In the genomic region with DNA sequence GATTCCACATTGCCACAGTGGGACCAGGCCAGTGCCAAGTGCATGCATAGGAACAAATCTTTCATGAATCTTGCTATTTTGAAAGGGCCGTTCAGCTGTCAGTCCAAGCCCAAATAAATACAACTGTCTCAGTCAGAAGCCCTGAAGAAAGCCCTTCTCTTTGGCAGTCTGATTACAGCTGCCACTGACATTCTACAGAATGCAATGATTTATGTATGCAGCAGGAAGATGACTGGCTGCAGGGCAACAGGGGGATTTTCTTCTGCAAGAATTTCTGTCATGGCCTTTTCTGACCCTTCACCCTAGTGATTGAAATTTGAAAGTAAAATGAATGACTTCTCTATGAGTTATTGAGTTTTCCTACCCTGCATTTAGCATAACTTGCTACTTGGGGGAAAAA, we compare ENCODE assay signal across 16 cellular contexts.
DNase-seq lines count a peak whose midpoint lies in the region; ATAC-seq and TF ChIP-seq lines count a peak whose summit lies in the region.
"Had no signal": no experiment of that assay in that cellular context is flagged by ENCODE, and none has a peak within 500 bp of the region (broad histone marks: within the 10 kb centered on the region; RNA-seq: fewer than 3 reads in every experiment).

No MANE protein-coding gene starts in this region.

- no peaks in the 10 kb centered on the region for H3K9me3 ChIP-seq in PC-9 (ENCODE audit: insufficient read depth, low read depth)
- H3K9me3 ChIP-seq in fibroblast of lung (ENCODE audit: control insufficient read depth, insufficient read depth, low read depth, low read length), result no peaks in the 10 kb centered on the region
- H3K9me3 ChIP-seq in neural progenitor cell (ENCODE audit: low read depth), result no peaks in the 10 kb centered on the region
- H3K9me3 ChIP-seq: SK-N-SH had no signal

- intact Hi-C loops in PC-9 (cut with micrococcal nuclease; ENCODE audit: unreplicated experiment), result no loop called here
- intact Hi-C loops in activated CD4-positive, alpha-beta T cell treated with anti-CD3 and anti-CD28 coated beads, Interleukin-2, amount 10 ng/mL, durations not matched to agents 24 days and 14 days (cut with micrococcal nuclease), result no loop called here

- H3K36me3 ChIP-seq in PC-9 (ENCODE audit: low read depth) (no peaks in the 10 kb centered on the region), fibroblast of lung (ENCODE audit: control insufficient read depth, insufficient read depth, low read length) (no peaks in the 10 kb centered on the region), neural progenitor cell (no peaks in the 10 kb centered on the region)

- H3K4me2 ChIP-seq in PC-9 (0 out of 2 replicates have a peak overlapping the region, but pooled peaks have one; percentile 30), fibroblast of lung (ENCODE audit: extremely low read depth, insufficient read depth, low read length) (peak overlapping the region; percentile 7), neural progenitor cell (no peak overlapping the region)
- H3K4me2 ChIP-seq: SK-N-SH had no signal

- peaks cover 20% of the 10 kb centered on the region for H3K4me1 Mint-ChIP-seq in neural progenitor cell
- no peaks in the 10 kb centered on the region for H3K4me1 Mint-ChIP-seq in activated CD4-positive, alpha-beta T cell treated with anti-CD3 and anti-CD28 coated beads, Interleukin-2, amount 10 ng/mL, durations not matched to agents 24 days and 14 days

- H3K4me1 ChIP-seq in PC-9 (replicated peaks; ENCODE audit: insufficient read depth), result peaks cover 22% of the 10 kb centered on the region
- H3K4me1 ChIP-seq in fibroblast of lung (ENCODE audit: control insufficient read depth, extremely low read depth, insufficient read depth, low read length), result peaks cover 2% of the 10 kb centered on the region
- H3K4me1 ChIP-seq in neural progenitor cell, result no peaks in the 10 kb centered on the region

- BruUV-seq in PC-9 (replicated peaks; lab: Mats Ljungman, UMichigan), result no TSS peak

- no peaks in the 10 kb centered on the region for H3K27me3 Mint-ChIP-seq in neural progenitor cell (ENCODE audit: insufficient read depth, low read depth)
- H3K27me3 Mint-ChIP-seq in activated CD4-positive, alpha-beta T cell treated with anti-CD3 and anti-CD28 coated beads, Interleukin-2, amount 10 ng/mL, durations not matched to agents 24 days and 14 days, result no peaks in the 10 kb centered on the region

- H3K27ac ChIP-seq in C4-2B (peak overlapping the region; percentile 46), PC-9 (no peak overlapping the region), fibroblast of lung (ENCODE audit: insufficient read depth, low read length) (no peak overlapping the region), neural progenitor cell (no peak overlapping the region)

- POLR2A ChIA-PET in PC-9 (lab: Charles Lee; ENCODE audit: unreplicated experiment), result no interaction called here

- H3K9me3 Mint-ChIP-seq in neural progenitor cell, result peaks cover 7% of the 10 kb centered on the region
- H3K9me3 Mint-ChIP-seq in activated CD4-positive, alpha-beta T cell treated with anti-CD3 and anti-CD28 coated beads, Interleukin-2, amount 10 ng/mL, durations not matched to agents 24 days and 14 days, result no peaks in the 10 kb centered on the region
- H3K9me3 Mint-ChIP-seq: IgD-negative memory B cell had no signal

- no peak overlapping the region for H3K4me3 Mint-ChIP-seq in neural progenitor cell
- no peak overlapping the region for H3K4me3 Mint-ChIP-seq in activated CD4-positive, alpha-beta T cell treated with anti-CD3 and anti-CD28 coated beads, Interleukin-2, amount 10 ng/mL, durations not matched to agents 24 days and 14 days
- H3K4me3 Mint-ChIP-seq: IgD-negative memory B cell had no signal

- H3K4me3 ChIP-seq in PC-9 (no peak overlapping the region), fibroblast of lung (replicated peaks in 1 of 4; ENCODE audit: control extremely low read depth in 1 of 4, insufficient read depth in 1 of 4, low read depth in 3 of 4, low read length in 4 of 4) (no peak overlapping the region), neural progenitor cell (no peak overlapping the region)

- DNase-seq in PC-9 (no peak), fibroblast of lung (ENCODE audit: low read depth in 2 of 2) (no peak), neural progenitor cell (ENCODE audit: low spot score) (no peak), NOMO-1 (lab: John Stamatoyannopoulos, UW; ENCODE audit: unreplicated experiment in 2 of 2) (no peak), kidney glomerular epithelial cell (lab: John Stamatoyannopoulos, UW) (no peak)
- DNase-seq in activated CD4-positive, alpha-beta T cell treated with anti-CD3 and anti-CD28 coated beads, Interleukin-2, amount 10 ng/mL, durations not matched to agents 24 days and 14 days, result no peak
- DNase-seq: C1 segment of cervical spinal cord, DMS153, NCI-H1417, NCI-H1930, NCI-H82, SHP77, SK-N-SH had no signal

- no peaks in the 10 kb centered on the region for H3K27me3 ChIP-seq in PC-9 (ENCODE audit: insufficient read depth, low read depth)
- no peaks in the 10 kb centered on the region for H3K27me3 ChIP-seq in fibroblast of lung (ENCODE audit: control insufficient read depth, insufficient read depth, low read length)
- no peaks in the 10 kb centered on the region for H3K27me3 ChIP-seq in neural progenitor cell

- no peak for TF ChIP-seq CTCF in C4-2B (conservative IDR thresholded peaks at IDR 0.05)
- no peak for TF ChIP-seq CTCF in PC-9 (conservative IDR thresholded peaks at IDR 0.05)
- no peak for TF ChIP-seq CTCF in fibroblast of lung (conservative IDR thresholded peaks at IDR 0.05 in 1 of 2, IDR thresholded peaks at IDR 0.05 in 1 of 2; ENCODE audit: low read depth in 1 of 2, low read length in 2 of 2)
- TF ChIP-seq CTCF in neural progenitor cell (IDR thresholded peaks at IDR 0.05), result no peak

- no peak for ATAC-seq in GM18909 (IDR thresholded peaks at IDR 0.05; ENCODE audit: poor library complexity, unreplicated experiment)

- no peaks in the 10 kb centered on the region for H3K9me2 ChIP-seq in PC-9 (ENCODE audit: insufficient read depth)
- H3K9me2 ChIP-seq: SK-N-SH had no signal

- CTCF ChIA-PET in PC-9 (lab: Charles Lee), result no interaction called here

- H3K9ac ChIP-seq in fibroblast of lung (ENCODE audit: insufficient read depth, low read length) (no peak overlapping the region), neural progenitor cell (no peak overlapping the region)
- H3K9ac ChIP-seq: SK-N-SH had no signal

- H3F3A ChIP-seq in PC-9 (ENCODE audit: insufficient read depth, low read depth), result peaks cover 15% of the 10 kb centered on the region; the same call in 1 of the 2 replicates
- no peaks in the 10 kb centered on the region for H3F3A ChIP-seq in neural progenitor cell (ENCODE audit: low read depth)

- peaks cover 2% of the 10 kb centered on the region for H3K36me3 Mint-ChIP-seq in neural progenitor cell
- H3K36me3 Mint-ChIP-seq in activated CD4-positive, alpha-beta T cell treated with anti-CD3 and anti-CD28 coated beads, Interleukin-2, amount 10 ng/mL, durations not matched to agents 24 days and 14 days (ENCODE audit: low read depth), result no peaks in the 10 kb centered on the region
- H3K36me3 Mint-ChIP-seq: IgD-negative memory B cell had no signal

- H2AFZ ChIP-seq in PC-9, result no peak overlapping the region
- H2AFZ ChIP-seq in fibroblast of lung (ENCODE audit: low read length), result no peak overlapping the region
- H2AFZ ChIP-seq in neural progenitor cell (replicated peaks), result no peak overlapping the region

- H4K20me1 ChIP-seq in PC-9 (ENCODE audit: insufficient read depth) (no peaks in the 10 kb centered on the region), fibroblast of lung (ENCODE audit: control insufficient read depth, extremely low read depth, insufficient read depth, low read length) (no peaks in the 10 kb centered on the region), neural progenitor cell (ENCODE audit: low read depth) (no peaks in the 10 kb centered on the region)

- no peaks in the 10 kb centered on the region for H3K79me2 ChIP-seq in PC-9 (ENCODE audit: low read depth)
- H3K79me2 ChIP-seq in fibroblast of lung (ENCODE audit: control insufficient read depth, insufficient read depth, low read length), result no peaks in the 10 kb centered on the region
- H3K79me2 ChIP-seq in neural progenitor cell (ENCODE audit: low read depth), result no peaks in the 10 kb centered on the region

- H3K27ac Mint-ChIP-seq in neural progenitor cell, result peak overlapping the region; percentile 93
- no peak overlapping the region for H3K27ac Mint-ChIP-seq in activated CD4-positive, alpha-beta T cell treated with anti-CD3 and anti-CD28 coated beads, Interleukin-2, amount 10 ng/mL, durations not matched to agents 24 days and 14 days
- H3K27ac Mint-ChIP-seq: IgD-negative memory B cell had no signal
